In the genomic region with DNA sequence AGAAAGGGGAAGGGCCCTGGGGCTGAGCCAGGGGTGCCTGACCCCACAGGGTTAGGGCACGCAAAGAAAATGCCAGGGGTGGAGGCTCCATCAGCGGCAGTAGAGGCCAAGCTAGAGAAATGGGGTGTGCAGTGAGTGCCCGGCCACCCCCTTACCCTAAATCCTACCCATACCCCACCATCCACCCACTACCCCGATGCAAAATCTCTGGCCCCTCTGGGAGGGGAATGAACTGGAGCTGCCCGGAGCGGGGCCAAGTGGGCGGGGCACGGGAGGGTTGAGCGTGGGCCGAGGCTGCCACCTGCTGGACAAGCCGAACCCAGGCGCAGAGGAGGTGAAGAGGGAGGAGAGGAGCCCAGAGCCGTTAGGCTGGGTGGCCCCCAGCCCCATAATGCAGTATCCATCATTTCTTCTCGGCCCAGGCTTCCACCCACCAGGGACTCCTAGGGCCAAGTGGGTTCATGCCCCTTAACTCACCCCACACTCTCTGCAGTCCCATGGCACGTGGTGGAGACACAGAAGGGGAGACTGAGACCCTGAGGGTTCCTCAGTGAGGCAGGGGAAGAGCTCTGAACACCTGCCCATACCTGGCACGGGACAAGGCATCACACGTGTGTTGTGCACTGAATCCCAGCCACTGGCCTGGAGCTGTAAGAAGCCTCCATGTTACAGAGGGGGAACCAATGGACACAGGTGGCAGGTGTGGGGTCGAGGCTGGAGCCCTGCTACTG, we compare ENCODE assay signal across 8 cellular contexts. TPM values are rescaled to one million over a fixed set of nuclear protein-coding genes. Genes with fewer than 3 reads are reported as not detected.
DNase-seq lines count a peak whose midpoint lies in the region; ATAC-seq and TF ChIP-seq lines count a peak whose summit lies in the region.

No MANE protein-coding gene starts in this region.

- no peaks in the 10 kb centered on the region for H3K4me1 Mint-ChIP-seq in activated CD4-positive, alpha-beta memory T cell treated with anti-CD3 and anti-CD28 coated beads for 36 hours (ENCODE audit: low read depth)

- DNase-seq in SIG-M5 treated with dmso at 0.1 percent for 504 hours (lab: John Stamatoyannopoulos, UW; ENCODE audit: unreplicated experiment) (peak; percentile 45), SIG-M5 (lab: John Stamatoyannopoulos, UW) (no peak), NCI-H345 (lab: John Stamatoyannopoulos, UW) (peak; percentile 73), dermis blood vessel endothelial cell (peak; percentile 70), lower lobe of right lung (peak; percentile 88)
- DNase-seq in activated CD4-positive, alpha-beta memory T cell treated with anti-CD3 and anti-CD28 coated beads for 36 hours, result peak; percentile 77
- peak; percentile 51 for DNase-seq in stimulated activated CD8-positive, alpha-beta memory T cell treated with anti-CD3 and anti-CD28 coated beads, Interleukin-15, amount 100 ng/mL, for 1 hour (ENCODE audit: low read depth)

- POLR2A ChIA-PET in activated CD4-positive, alpha-beta memory T cell treated with anti-CD3 and anti-CD28 coated beads for 36 hours (lab: Charles Lee), result no interaction called here

- intact Hi-C loops in activated CD4-positive, alpha-beta memory T cell treated with anti-CD3 and anti-CD28 coated beads for 36 hours (cut with micrococcal nuclease), result loop anchor here (1.0 kb wide), 1 partner anchor 222 kb away; no protein-coding TSS in a partner anchor
- intact Hi-C loops in lower lobe of right lung (cut with DNase I), result loop anchor here (10.0 kb wide), 1 partner anchor 217 kb away; no protein-coding TSS in a partner anchor

- CTCF ChIA-PET in activated CD4-positive, alpha-beta memory T cell treated with anti-CD3 and anti-CD28 coated beads for 36 hours (lab: Charles Lee), result interaction anchor here (0.9 to 5.2 kb wide), 6 partner anchors 26 to 510 kb away, joined by 3 to 26 read pairs (median 6); no protein-coding TSS in a partner anchor

- H3K9me3 Mint-ChIP-seq in activated CD4-positive, alpha-beta memory T cell treated with anti-CD3 and anti-CD28 coated beads for 36 hours, result no peaks in the 10 kb centered on the region

- H3K4me1 ChIP-seq in lower lobe of right lung, result peaks cover 4% of the 10 kb centered on the region

- no peak overlapping the region for H3K27ac ChIP-seq in lower lobe of right lung

- no peaks in the 10 kb centered on the region for H3K36me3 Mint-ChIP-seq in activated CD4-positive, alpha-beta memory T cell treated with anti-CD3 and anti-CD28 coated beads for 36 hours

- H3K4me3 Mint-ChIP-seq in activated CD4-positive, alpha-beta memory T cell treated with anti-CD3 and anti-CD28 coated beads for 36 hours, result no peak overlapping the region

- no peak overlapping the region for H3K4me3 ChIP-seq in lower lobe of right lung

- peak; percentile 96 for TF ChIP-seq CTCF in lower lobe of right lung (IDR thresholded peaks at IDR 0.05)

- peak; percentile 82 to 85 for ATAC-seq in lower lobe of right lung
- no peak for ATAC-seq in HG02840 (IDR thresholded peaks at IDR 0.05; ENCODE audit: low FRiP score, unreplicated experiment)

- H3K27ac Mint-ChIP-seq in activated CD4-positive, alpha-beta memory T cell treated with anti-CD3 and anti-CD28 coated beads for 36 hours, result no peak overlapping the region

- H3K27me3 ChIP-seq in lower lobe of right lung (ENCODE audit: low read depth), result peaks cover 19% of the 10 kb centered on the region

- no peaks in the 10 kb centered on the region for H3K9me3 ChIP-seq in lower lobe of right lung

- peaks cover 22% of the 10 kb centered on the region for H3K27me3 Mint-ChIP-seq in activated CD4-positive, alpha-beta memory T cell treated with anti-CD3 and anti-CD28 coated beads for 36 hours

- H3K36me3 ChIP-seq in lower lobe of right lung, result no peaks in the 10 kb centered on the region

RNA-seq across cellular contexts. Expression of gene C1QC, which starts 1.4 kb away (rescaled TPM):
- total RNA-seq in activated CD4-positive, alpha-beta memory T cell treated with anti-CD3 and anti-CD28 coated beads for 36 hours, result not detected
- not detected in 2 replicates for total RNA-seq in dermis blood vessel endothelial cell
- 800 TPM for total RNA-seq in lower lobe of right lung

RNA-seq across cellular contexts. Expression of gene C1QA, which starts 5.6 kb away (rescaled TPM):
- total RNA-seq in activated CD4-positive, alpha-beta memory T cell treated with anti-CD3 and anti-CD28 coated beads for 36 hours, result not detected
- total RNA-seq in dermis blood vessel endothelial cell (not detected in 2 replicates), lower lobe of right lung (935 TPM)

RNA-seq across cellular contexts. Expression of gene C1QB, which starts 11.0 kb away (rescaled TPM):
- total RNA-seq in activated CD4-positive, alpha-beta memory T cell treated with anti-CD3 and anti-CD28 coated beads for 36 hours, result not detected
- total RNA-seq in dermis blood vessel endothelial cell (not detected in 2 replicates), lower lobe of right lung (1,524 TPM)

Comparison
In these comparisons a context has a peak if more than half of its experiments do, and no peak if none do; other contexts are left out.
1. RNA of gene C1QC, which starts 1.4 kb away (total RNA-seq): 800 TPM in lower lobe of right lung (single experiment); not detected in activated CD4-positive, alpha-beta memory T cell treated with anti-CD3 and anti-CD28 coated beads for 36 hours and not detected in dermis blood vessel endothelial cell; every median in the first group is over 100 times any median in the second.
2. RNA of gene C1QA, which starts 5.6 kb away (total RNA-seq): 935 TPM in lower lobe of right lung (single experiment); not detected in activated CD4-positive, alpha-beta memory T cell treated with anti-CD3 and anti-CD28 coated beads for 36 hours and not detected in dermis blood vessel endothelial cell; every median in the first group is over 100 times any median in the second.
3. RNA of gene C1QB, which starts 11.0 kb away (total RNA-seq): 1,524 TPM in lower lobe of right lung (single experiment); not detected in activated CD4-positive, alpha-beta memory T cell treated with anti-CD3 and anti-CD28 coated beads for 36 hours and not detected in dermis blood vessel endothelial cell; every median in the first group is over 1,000 times any median in the second.